Comparison of ENCODE assay signal across 15 cellular contexts in the genomic region with DNA sequence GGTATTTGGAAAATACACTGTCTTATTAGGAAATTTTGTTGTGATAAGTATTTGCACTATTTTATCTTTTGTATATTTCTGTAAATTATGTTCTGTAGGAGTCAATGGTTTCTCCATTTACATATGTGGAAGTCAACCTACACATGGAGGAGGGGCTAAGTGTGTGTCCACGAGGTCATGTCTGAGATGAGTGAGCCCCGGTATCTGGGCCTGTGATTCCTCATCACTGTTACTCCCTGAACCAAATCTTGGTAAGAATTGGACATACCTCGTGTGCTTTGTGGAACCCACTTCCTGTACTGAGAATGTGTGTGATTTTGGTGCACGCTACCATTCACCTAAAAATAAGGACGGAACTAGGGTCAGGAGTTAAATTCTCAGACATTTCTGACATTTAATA.
DNase-seq lines count a peak whose midpoint lies in the region; ATAC-seq and TF ChIP-seq lines count a peak whose summit lies in the region.
"Had no signal": no experiment of that assay in that cellular context is flagged by ENCODE, and none has a peak within 500 bp of the region (broad histone marks: within the 10 kb centered on the region; RNA-seq: fewer than 3 reads in every experiment).

No MANE protein-coding gene starts in this region.

- no peaks in the 10 kb centered on the region for H3K4me1 Mint-ChIP-seq in activated CD8-positive, alpha-beta T cell treated with anti-CD3 and anti-CD28 coated beads for 36 hours (ENCODE audit: low read depth)
- peaks cover 12% of the 10 kb centered on the region for H3K4me1 Mint-ChIP-seq in activated CD8-positive, alpha-beta T cell treated with anti-CD3 and anti-CD28 coated beads, Interleukin-2, amount 10 ng/mL, durations not matched to agents 7 days and 5 days (ENCODE audit: low read depth)
- peaks cover 7% of the 10 kb centered on the region for H3K4me1 Mint-ChIP-seq in stimulated activated effector memory CD8-positive, alpha-beta T cell treated with anti-CD3 and anti-CD28 coated beads, Interleukin-12 subunit alpha, Interleukin-12 subunit beta, amount 100 ng/mL, for 72 hours
- H3K4me1 Mint-ChIP-seq: GM23338 had no signal

- H3K36me3 Mint-ChIP-seq in activated CD8-positive, alpha-beta T cell treated with anti-CD3 and anti-CD28 coated beads for 36 hours (ENCODE audit: low read depth): no peaks in the 10 kb centered on the region
- H3K36me3 Mint-ChIP-seq in activated CD8-positive, alpha-beta T cell treated with anti-CD3 and anti-CD28 coated beads, Interleukin-2, amount 10 ng/mL, durations not matched to agents 7 days and 5 days (ENCODE audit: low read depth): no peaks in the 10 kb centered on the region
- H3K36me3 Mint-ChIP-seq in stimulated activated effector memory CD8-positive, alpha-beta T cell treated with anti-CD3 and anti-CD28 coated beads, Interleukin-12 subunit alpha, Interleukin-12 subunit beta, amount 100 ng/mL, for 72 hours: no peaks in the 10 kb centered on the region
- no peaks in the 10 kb centered on the region for H3K36me3 Mint-ChIP-seq in activated naive CD4-positive, alpha-beta T cell treated with anti-CD3 and anti-CD28 coated beads, Interleukin-2, amount 50 U/mL, for 72 hours
- H3K36me3 Mint-ChIP-seq: CD4-positive, CD25-positive, alpha-beta regulatory T cell; CD8-positive, alpha-beta memory T cell had no signal

- H3K4me3 Mint-ChIP-seq in activated CD8-positive, alpha-beta T cell treated with anti-CD3 and anti-CD28 coated beads for 36 hours: no peak overlapping the region
- H3K4me3 Mint-ChIP-seq in activated CD8-positive, alpha-beta T cell treated with anti-CD3 and anti-CD28 coated beads, Interleukin-2, amount 10 ng/mL, durations not matched to agents 7 days and 5 days: no peak overlapping the region
- no peak overlapping the region for H3K4me3 Mint-ChIP-seq in stimulated activated effector memory CD8-positive, alpha-beta T cell treated with anti-CD3 and anti-CD28 coated beads, Interleukin-12 subunit alpha, Interleukin-12 subunit beta, amount 100 ng/mL, for 72 hours
- H3K4me3 Mint-ChIP-seq: B cell; CD4-positive, CD25-positive, alpha-beta regulatory T cell; CD8-positive, alpha-beta memory T cell; GM23338 had no signal

- POLR2A ChIA-PET in activated CD8-positive, alpha-beta T cell treated with anti-CD3 and anti-CD28 coated beads for 36 hours (lab: Charles Lee): no interaction called here
- POLR2A ChIA-PET in activated CD8-positive, alpha-beta T cell treated with anti-CD3 and anti-CD28 coated beads, Interleukin-2, amount 10 ng/mL, durations not matched to agents 7 days and 5 days (lab: Charles Lee): no interaction called here

- no peak overlapping the region for H3K27ac Mint-ChIP-seq in activated CD8-positive, alpha-beta T cell treated with anti-CD3 and anti-CD28 coated beads for 36 hours
- H3K27ac Mint-ChIP-seq in activated CD8-positive, alpha-beta T cell treated with anti-CD3 and anti-CD28 coated beads, Interleukin-2, amount 10 ng/mL, durations not matched to agents 7 days and 5 days: no peak overlapping the region
- no peak overlapping the region for H3K27ac Mint-ChIP-seq in stimulated activated effector memory CD8-positive, alpha-beta T cell treated with anti-CD3 and anti-CD28 coated beads, Interleukin-12 subunit alpha, Interleukin-12 subunit beta, amount 100 ng/mL, for 72 hours
- H3K27ac Mint-ChIP-seq in activated naive CD4-positive, alpha-beta T cell treated with anti-CD3 and anti-CD28 coated beads, Interleukin-2, amount 50 U/mL, for 72 hours: no peak overlapping the region
- H3K27ac Mint-ChIP-seq: B cell; CD4-positive, CD25-positive, alpha-beta regulatory T cell; CD8-positive, alpha-beta memory T cell; GM23338 had no signal

- H3K4me3 ChIP-seq in GM12865 (ENCODE audit: low read depth, low read length): no peak overlapping the region
- H3K4me3 ChIP-seq: BLaER1 treated with 17β-estradiol and CSF1 and Interleukin-3, amounts not matched to agents 10 nM and 100 nM; GM23338 had no signal

- TF ChIP-seq CTCF in activated CD8-positive, alpha-beta T cell treated with anti-CD3 and anti-CD28 coated beads for 36 hours (IDR thresholded peaks at IDR 0.05): no peak
- no peak for TF ChIP-seq CTCF in GM12865 (IDR thresholded peaks at IDR 0.05; ENCODE audit: insufficient read depth, low read depth, low read length, missing control alignments)

- H3K27me3 Mint-ChIP-seq in activated CD8-positive, alpha-beta T cell treated with anti-CD3 and anti-CD28 coated beads for 36 hours: peaks cover 19% of the 10 kb centered on the region
- H3K27me3 Mint-ChIP-seq in activated CD8-positive, alpha-beta T cell treated with anti-CD3 and anti-CD28 coated beads, Interleukin-2, amount 10 ng/mL, durations not matched to agents 7 days and 5 days (ENCODE audit: low read depth): peaks cover 23% of the 10 kb centered on the region

- intact Hi-C loops in activated CD8-positive, alpha-beta T cell treated with anti-CD3 and anti-CD28 coated beads for 36 hours (cut with micrococcal nuclease): no loop called here

- peak; percentile 19 for DNase-seq in activated CD8-positive, alpha-beta T cell treated with anti-CD3 and anti-CD28 coated beads for 36 hours
- DNase-seq in activated CD8-positive, alpha-beta T cell treated with anti-CD3 and anti-CD28 coated beads, Interleukin-2, amount 10 ng/mL, durations not matched to agents 7 days and 5 days: no peak
- DNase-seq in CD1c-positive myeloid dendritic cell (ENCODE audit: extremely low spot score): peak; percentile 24
- DNase-seq in GM12865 (ENCODE audit: low read depth): peak; percentile 6
- no peak for DNase-seq in stimulated activated effector memory CD8-positive, alpha-beta T cell treated with anti-CD3 and anti-CD28 coated beads, Interleukin-12 subunit alpha, Interleukin-12 subunit beta, amount 100 ng/mL, for 72 hours (ENCODE audit: low spot score in 2 of 2)
- no peak for DNase-seq in activated naive CD4-positive, alpha-beta T cell treated with anti-CD3 and anti-CD28 coated beads, Interleukin-2, amount 50 U/mL, for 72 hours (ENCODE audit: low spot score in 2 of 2)
- DNase-seq: CD4-positive, CD25-positive, alpha-beta regulatory T cell; CD8-positive, alpha-beta memory T cell; COR-L47; DMS 273 treated with DMSO at 0.1 percent for 48 hours; DMS53; HCEC 1CT had no signal

- peak; percentile 30 for ATAC-seq in activated CD8-positive, alpha-beta T cell treated with anti-CD3 and anti-CD28 coated beads for 36 hours
- no peak for ATAC-seq in activated CD8-positive, alpha-beta T cell treated with anti-CD3 and anti-CD28 coated beads, Interleukin-2, amount 10 ng/mL, durations not matched to agents 7 days and 5 days
- ATAC-seq in stimulated activated effector memory CD8-positive, alpha-beta T cell treated with anti-CD3 and anti-CD28 coated beads, Interleukin-12 subunit alpha, Interleukin-12 subunit beta, amount 100 ng/mL, for 72 hours: peak; percentile 70
- ATAC-seq in activated naive CD4-positive, alpha-beta T cell treated with anti-CD3 and anti-CD28 coated beads, Interleukin-2, amount 50 U/mL, for 72 hours: no peak
- ATAC-seq: GM23338 had no signal

- CTCF ChIA-PET in activated CD8-positive, alpha-beta T cell treated with anti-CD3 and anti-CD28 coated beads for 36 hours (lab: Charles Lee): interaction anchor here (0.7 to 0.8 kb wide), 3 partner anchors 11 to 14 kb away, joined by 3 to 5 read pairs (median 3); no protein-coding TSS in a partner anchor
- CTCF ChIA-PET in activated CD8-positive, alpha-beta T cell treated with anti-CD3 and anti-CD28 coated beads, Interleukin-2, amount 10 ng/mL, durations not matched to agents 7 days and 5 days (lab: Charles Lee): interaction anchor here (0.9 kb wide), 1 partner anchor 32 kb away, joined by 3 read pairs; no protein-coding TSS in a partner anchor

- H3K9me3 Mint-ChIP-seq in activated CD8-positive, alpha-beta T cell treated with anti-CD3 and anti-CD28 coated beads for 36 hours: no peaks in the 10 kb centered on the region
- H3K9me3 Mint-ChIP-seq in activated CD8-positive, alpha-beta T cell treated with anti-CD3 and anti-CD28 coated beads, Interleukin-2, amount 10 ng/mL, durations not matched to agents 7 days and 5 days (ENCODE audit: insufficient read depth): no peaks in the 10 kb centered on the region
- no peaks in the 10 kb centered on the region for H3K9me3 Mint-ChIP-seq in stimulated activated effector memory CD8-positive, alpha-beta T cell treated with anti-CD3 and anti-CD28 coated beads, Interleukin-12 subunit alpha, Interleukin-12 subunit beta, amount 100 ng/mL, for 72 hours
- no peaks in the 10 kb centered on the region for H3K9me3 Mint-ChIP-seq in activated naive CD4-positive, alpha-beta T cell treated with anti-CD3 and anti-CD28 coated beads, Interleukin-2, amount 50 U/mL, for 72 hours
- H3K9me3 Mint-ChIP-seq: CD8-positive, alpha-beta memory T cell had no signal

Comparison
In these comparisons a context has a peak if more than half of its experiments do, and no peak if none do; other contexts are left out.
1. ATAC-seq: peak in activated CD8-positive, alpha-beta T cell treated with anti-CD3 and anti-CD28 coated beads for 36 hours (single experiment) and stimulated activated effector memory CD8-positive, alpha-beta T cell treated with anti-CD3 and anti-CD28 coated beads, Interleukin-12 subunit alpha, Interleukin-12 subunit beta, amount 100 ng/mL, for 72 hours (single experiment); none in activated CD8-positive, alpha-beta T cell treated with anti-CD3 and anti-CD28 coated beads, Interleukin-2, amount 10 ng/mL, durations not matched to agents 7 days and 5 days (single experiment) and activated naive CD4-positive, alpha-beta T cell treated with anti-CD3 and anti-CD28 coated beads, Interleukin-2, amount 50 U/mL, for 72 hours (0 of 2).
2. DNase-seq: peak in activated CD8-positive, alpha-beta T cell treated with anti-CD3 and anti-CD28 coated beads for 36 hours (single experiment), CD1c-positive myeloid dendritic cell (single experiment) and GM12865 (single experiment); none in activated CD8-positive, alpha-beta T cell treated with anti-CD3 and anti-CD28 coated beads, Interleukin-2, amount 10 ng/mL, durations not matched to agents 7 days and 5 days (single experiment), stimulated activated effector memory CD8-positive, alpha-beta T cell treated with anti-CD3 and anti-CD28 coated beads, Interleukin-12 subunit alpha, Interleukin-12 subunit beta, amount 100 ng/mL, for 72 hours (0 of 2) and activated naive CD4-positive, alpha-beta T cell treated with anti-CD3 and anti-CD28 coated beads, Interleukin-2, amount 50 U/mL, for 72 hours (0 of 2).